ENCODE assay signal across 21 cellular contexts in the genomic region with DNA sequence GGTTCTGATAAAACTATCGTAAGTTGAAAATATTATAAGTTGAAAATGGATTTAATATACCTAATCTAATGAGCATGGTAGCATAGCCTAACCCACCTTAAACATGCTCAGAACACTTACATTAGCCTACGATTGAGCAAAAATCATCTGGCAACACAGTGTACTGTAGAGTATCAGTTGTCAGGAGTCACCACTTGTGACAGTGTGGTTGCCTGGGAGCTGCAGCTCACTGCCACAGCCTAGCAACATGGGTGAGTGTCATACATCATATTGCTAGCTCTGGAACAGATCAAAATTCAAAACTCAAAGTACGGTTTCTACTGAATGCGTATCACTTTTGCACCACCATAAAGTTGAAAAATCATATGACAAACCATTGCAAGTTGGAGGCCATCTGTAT.
DNase-seq lines count a peak whose midpoint lies in the region; ATAC-seq, FAIRE-seq and TF ChIP-seq lines count a peak whose summit lies in the region.
"Had no signal": no experiment of that assay in that cellular context is flagged by ENCODE, and none has a peak within 500 bp of the region (broad histone marks: within the 10 kb centered on the region; RNA-seq: fewer than 3 reads in every experiment).

No MANE protein-coding gene starts in this region.

- H3K4me3 ChIP-seq in PC-9 (no peak overlapping the region), pancreas (no peak overlapping the region)
- H3K4me3 ChIP-seq: BLaER1 treated with 17β-estradiol and CSF1 and Interleukin-3, amounts not matched to agents 10 nM and 100 nM; GM23338; K562 had no signal

- H2AFZ ChIP-seq in PC-9 = 0 out of 2 replicates have a peak overlapping the region, but pooled peaks have one; percentile 43
- H2AFZ ChIP-seq: GM23338 had no signal

- TF ChIP-seq CTCF in D721Med (IDR thresholded peaks at IDR 0.05; ENCODE audit: insufficient read depth, missing control alignments) (no peak), PC-9 (conservative IDR thresholded peaks at IDR 0.05) (no peak), pancreas (IDR thresholded peaks at IDR 0.05) (no peak)

- no peaks in the 10 kb centered on the region for H4K20me1 ChIP-seq in PC-9 (ENCODE audit: insufficient read depth)
- H4K20me1 ChIP-seq: BLaER1 treated with 17β-estradiol and CSF1 and Interleukin-3, amounts not matched to agents 10 nM and 100 nM had no signal

- no peak overlapping the region for H3K4me2 ChIP-seq in PC-9
- H3K4me2 ChIP-seq: BLaER1 treated with 17β-estradiol and CSF1 and Interleukin-3, amounts not matched to agents 10 nM and 100 nM; GM23338 had no signal

- no TSS peak for BruUV-seq in PC-9 (replicated peaks; lab: Mats Ljungman, UMichigan)

- CTCF ChIA-PET in PC-9 (lab: Charles Lee) = no interaction called here

- peak in 3 of 4 donors; percentile 29 to 87 (median 52) for ATAC-seq in pancreas
- ATAC-seq: CD8-positive, alpha-beta T cell; GM23338; HCT116; K562 had no signal

- H3K9me2 ChIP-seq in PC-9 (ENCODE audit: insufficient read depth) = no peaks in the 10 kb centered on the region; the same call in 1 of the 2 replicates

- H3K27me3 ChIP-seq in PC-9 (ENCODE audit: insufficient read depth, low read depth) = no peaks in the 10 kb centered on the region
- no peaks in the 10 kb centered on the region for H3K27me3 ChIP-seq in pancreas
- H3K27me3 ChIP-seq: BLaER1 treated with 17β-estradiol and CSF1 and Interleukin-3, amounts not matched to agents 10 nM and 100 nM had no signal

- peaks cover 12% of the 10 kb centered on the region; the same call in 1 of the 2 replicates for H3K9me3 ChIP-seq in PC-9 (ENCODE audit: insufficient read depth, low read depth)
- H3K9me3 ChIP-seq in pancreas = no peaks in the 10 kb centered on the region
- H3K9me3 ChIP-seq: BLaER1 treated with 17β-estradiol and CSF1 and Interleukin-3, amounts not matched to agents 10 nM and 100 nM had no signal

- POLR2A ChIA-PET in PC-9 (lab: Charles Lee; ENCODE audit: unreplicated experiment) = no interaction called here

- in situ Hi-C loops in ACHN (cut with HindIII; ENCODE audit: low pct_ligation_motif_present, low pct_unique_long_range_greater_than_20kb, low sequenced_read_pairs) = no loop called here

- no peak overlapping the region for H3K27ac ChIP-seq in PC-9
- H3K27ac ChIP-seq in pancreas = no peak overlapping the region
- H3K27ac ChIP-seq: BLaER1 treated with 17β-estradiol and CSF1 and Interleukin-3, amounts not matched to agents 10 nM and 100 nM; HL-60 had no signal

- FAIRE-seq in D721Med (lab: Jason Lieb, UNC) = peak; percentile 53
- no peak for FAIRE-seq in pancreas (lab: Jason Lieb, UNC)
- FAIRE-seq: A204.1, K562 had no signal

- H3K4me1 ChIP-seq in PC-9 (replicated peaks; ENCODE audit: insufficient read depth) (no peaks in the 10 kb centered on the region), pancreas (no peaks in the 10 kb centered on the region)
- H3K4me1 ChIP-seq: BLaER1 treated with 17β-estradiol and CSF1 and Interleukin-3, amounts not matched to agents 10 nM and 100 nM had no signal

- intact Hi-C loops in PC-9 (cut with micrococcal nuclease; ENCODE audit: unreplicated experiment) = no loop called here
- intact Hi-C loops in pancreas (cut with DNase I) = no loop called here

- H3K36me3 ChIP-seq in PC-9 (ENCODE audit: low read depth) = no peaks in the 10 kb centered on the region
- H3K36me3 ChIP-seq in pancreas = no peaks in the 10 kb centered on the region
- H3K36me3 ChIP-seq: BLaER1 treated with 17β-estradiol and CSF1 and Interleukin-3, amounts not matched to agents 10 nM and 100 nM had no signal

- DNase-seq in NCI-H748 (lab: John Stamatoyannopoulos, UW; ENCODE audit: unreplicated experiment) (peak; percentile 9), NCI-H748 treated with DMSO at 0.1 percent for 48 hours (lab: John Stamatoyannopoulos, UW) (no peak), D721Med (ENCODE audit: insufficient read length, low spot score) (no peak), PC-9 (no peak), pancreas (no peak), ACHN (no peak), HUDEP-2 (lab: John Stamatoyannopoulos, UW; ENCODE audit: unreplicated experiment in 76 of 76) (no peak)
- DNase-seq: AML-193; CD8-positive, alpha-beta T cell; COR-L47; DMS79 treated with DMSO at 0.1 percent for 48 hours; GF-D8; H7; HFFc6; IMR-90 had no signal

- WGBS in pancreas, 2 donors = 59 to 64% methylated on average over 4 of the region's 4 CpGs

- no peaks in the 10 kb centered on the region for H3K79me2 ChIP-seq in PC-9 (ENCODE audit: low read depth)

- no peaks in the 10 kb centered on the region for H3F3A ChIP-seq in PC-9 (ENCODE audit: insufficient read depth, low read depth)
